In genomic region chr1:161469122-161469923, GRCh38 we compare ENCODE assay signal across 9 cellular contexts. TPM values are rescaled to one million over a fixed set of nuclear protein-coding genes. Genes with fewer than 3 reads are reported as not detected.
DNase-seq lines count a peak whose midpoint lies in the region; ATAC-seq and TF ChIP-seq lines count a peak whose summit lies in the region.
"Not testable (repeated sequence)": the region's sequence is repeated elsewhere in the genome, so short reads cannot be mapped to it uniquely, and the experiment has no call there.
"Had no signal": no experiment of that assay in that cellular context is flagged by ENCODE, and none has a peak within 500 bp of the region (broad histone marks: within the 10 kb centered on the region; RNA-seq: fewer than 3 reads in every experiment).

No MANE protein-coding gene starts in this region.

- not testable (repeated sequence) for H3K36me3 Mint-ChIP-seq in GM23338 (ENCODE audit: low read depth); activated CD8-positive, alpha-beta memory T cell treated with anti-CD3 and anti-CD28 coated beads, Interleukin-2, amount 10 ng/mL, durations not matched to agents 7 days and 5 days

- H3K9me2 ChIP-seq in GM23338 (ENCODE audit: insufficient read depth) = not testable (repeated sequence)

- peaks cover 13% of the 10 kb centered on the region for H3K4me1 ChIP-seq in GM23338 (ENCODE audit: insufficient read depth)

- intact Hi-C loops in left colon (cut with DNase I, micrococcal nuclease) = not testable (repeated sequence)

- not testable (repeated sequence) for TF ChIP-seq CTCF in GM23338 (conservative IDR thresholded peaks at IDR 0.05; ENCODE audit: low read depth in 2 of 2)

- ATAC-seq in GM18517 (IDR thresholded peaks at IDR 0.05; ENCODE audit: unreplicated experiment) (peak; percentile 66), GM19452 (IDR thresholded peaks at IDR 0.05; ENCODE audit: unreplicated experiment) (peak; percentile 78), GM23338 (peak; percentile 78), HG03039 (IDR thresholded peaks at IDR 0.05; ENCODE audit: unreplicated experiment) (peak; percentile 45), HG03460 (IDR thresholded peaks at IDR 0.05; ENCODE audit: unreplicated experiment) (peak; percentile 66), left colon (peak; percentile 78)
- peak; percentile 72 for ATAC-seq in activated CD8-positive, alpha-beta memory T cell treated with anti-CD3 and anti-CD28 coated beads, Interleukin-2, amount 10 ng/mL, durations not matched to agents 7 days and 5 days
- ATAC-seq in stimulated activated naive CD8-positive, alpha-beta T cell treated with anti-CD3 and anti-CD28 coated beads, Interleukin-15, Interleukin-2, amounts not matched to agents 100 U/mL and 50 U/mL, for 24 hours = peak; percentile 85

- DNase-seq in GM23338 (ENCODE audit: low spot score); activated CD8-positive, alpha-beta memory T cell treated with anti-CD3 and anti-CD28 coated beads, Interleukin-2, amount 10 ng/mL, durations not matched to agents 7 days and 5 days; left colon; stimulated activated naive CD8-positive, alpha-beta T cell treated with anti-CD3 and anti-CD28 coated beads, Interleukin-15, Interleukin-2, amounts not matched to agents 100 U/mL and 50 U/mL, for 24 hours: not testable (repeated sequence)

- H3K4me3 ChIP-seq in GM23338 = not testable (repeated sequence)

- H3K79me2 ChIP-seq in GM23338 (replicated peaks; ENCODE audit: insufficient read depth) = not testable (repeated sequence)

- CTCF ChIA-PET in activated CD8-positive, alpha-beta memory T cell treated with anti-CD3 and anti-CD28 coated beads, Interleukin-2, amount 10 ng/mL, durations not matched to agents 7 days and 5 days (lab: Charles Lee) = not testable (repeated sequence)

- peaks cover 21% of the 10 kb centered on the region for H3K27me3 Mint-ChIP-seq in GM23338 (ENCODE audit: insufficient read depth, low read depth, poor library complexity)
- H3K27me3 Mint-ChIP-seq in activated CD8-positive, alpha-beta memory T cell treated with anti-CD3 and anti-CD28 coated beads, Interleukin-2, amount 10 ng/mL, durations not matched to agents 7 days and 5 days = peaks cover 22% of the 10 kb centered on the region

- H3K9me3 Mint-ChIP-seq in GM23338; activated CD8-positive, alpha-beta memory T cell treated with anti-CD3 and anti-CD28 coated beads, Interleukin-2, amount 10 ng/mL, durations not matched to agents 7 days and 5 days (ENCODE audit: low read depth): not testable (repeated sequence)

- peaks cover 23% of the 10 kb centered on the region for H3K27me3 ChIP-seq in GM23338 (ENCODE audit: insufficient read depth)

- not testable (repeated sequence) for H4K20me1 ChIP-seq in GM23338 (replicated peaks; ENCODE audit: insufficient read depth)

- H3K27ac Mint-ChIP-seq in GM23338; activated CD8-positive, alpha-beta memory T cell treated with anti-CD3 and anti-CD28 coated beads, Interleukin-2, amount 10 ng/mL, durations not matched to agents 7 days and 5 days: not testable (repeated sequence)

- H3K4me2 ChIP-seq in GM23338 = not testable (repeated sequence)

- not testable (repeated sequence) for H2AFZ ChIP-seq in GM23338

- H3F3A ChIP-seq in GM23338 (replicated peaks; ENCODE audit: low read depth) = not testable (repeated sequence)

- peaks cover 14% of the 10 kb centered on the region for H3K4me1 Mint-ChIP-seq in GM23338
- H3K4me1 Mint-ChIP-seq in activated CD8-positive, alpha-beta memory T cell treated with anti-CD3 and anti-CD28 coated beads, Interleukin-2, amount 10 ng/mL, durations not matched to agents 7 days and 5 days = not testable (repeated sequence)

- H3K27ac ChIP-seq in GM23338 (ENCODE audit: low read depth) = not testable (repeated sequence)

- not testable (repeated sequence) for H3K36me3 ChIP-seq in GM23338 (ENCODE audit: insufficient read depth)

- H3K4me3 Mint-ChIP-seq in GM23338; activated CD8-positive, alpha-beta memory T cell treated with anti-CD3 and anti-CD28 coated beads, Interleukin-2, amount 10 ng/mL, durations not matched to agents 7 days and 5 days: not testable (repeated sequence)

RNA-seq across cellular contexts. Expression of gene FCGR2A, which starts 35.9 kb away (rescaled TPM):
- total RNA-seq in GM23338 (2014; rRNA removed; shearing (Covaris generic)) = 1.3 TPM in 1 of 2 replicates, not detected in the other
- 0.08 and 0.38 TPM in 2 replicates for polyA plus RNA-seq in GM23338 (2016; fragmentation: Nextera tagmentation; extraction: Ambion mirVana)
- under 1 TPM in 1 of 2 experiments, not detected in 1; 0.35 TPM for total RNA-seq in activated CD8-positive, alpha-beta memory T cell treated with anti-CD3 and anti-CD28 coated beads, Interleukin-2, amount 10 ng/mL, durations not matched to agents 7 days and 5 days
- 10 to 100 TPM in 1 of 2 donors, 1 to 10 TPM in 1; 5.5 to 17.4 TPM for total RNA-seq in left colon
- total RNA-seq: Calu3 had no signal

RNA-seq across cellular contexts. Expression of gene HSPA6, which starts 55.0 kb away (rescaled TPM):
- not detected in 2 replicates for total RNA-seq in GM23338 (2014; rRNA removed; shearing (Covaris generic))
- polyA plus RNA-seq in GM23338 (2016; fragmentation: Nextera tagmentation; extraction: Ambion mirVana) = 0.09 TPM in 1 of 2 replicates, not detected in the other
- 1 to 10 TPM in 1 of 2 experiments, under 1 TPM in 1; 0.47 to 1.1 TPM for total RNA-seq in activated CD8-positive, alpha-beta memory T cell treated with anti-CD3 and anti-CD28 coated beads, Interleukin-2, amount 10 ng/mL, durations not matched to agents 7 days and 5 days
- total RNA-seq in left colon = 1 to 10 TPM in 1 of 2 donors, under 1 TPM in 1; 0.64 to 1.4 TPM
